ENCODE assay signal across 26 cellular contexts in the genomic region with DNA sequence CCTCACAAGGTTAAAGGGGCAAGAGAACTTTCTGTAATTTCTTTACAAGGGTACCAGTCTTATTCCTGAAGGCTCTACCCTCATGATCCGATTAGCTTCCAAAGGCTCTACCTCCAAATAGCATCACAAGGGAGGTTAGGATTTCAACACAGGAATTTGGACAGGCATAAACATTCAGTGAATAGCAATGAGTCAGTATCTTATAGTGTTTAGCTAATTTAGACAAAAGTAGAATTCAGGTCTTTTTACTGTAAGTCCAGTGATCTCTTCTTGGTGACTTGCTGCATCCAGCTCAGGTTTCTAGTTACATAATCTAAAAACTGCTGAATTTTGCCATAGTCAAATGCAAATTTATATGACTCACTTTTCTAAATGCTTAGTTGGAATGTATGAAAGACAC.
A peak's percentile ranks its signal among the peaks of the same experiment; 100 is the strongest.
DNase-seq lines count a peak whose midpoint lies in the region; ATAC-seq and TF ChIP-seq lines count a peak whose summit lies in the region.
"Had no signal": no experiment of that assay in that cellular context is flagged by ENCODE, and none has a peak within 500 bp of the region (broad histone marks: within the 10 kb centered on the region; RNA-seq: fewer than 3 reads in every experiment).

No MANE protein-coding gene starts in this region.

- H2BK5ac ChIP-seq in mesenchymal stem cell (ENCODE audit: low read depth, low read length, poor library complexity, severe bottlenecking) = no peak overlapping the region

- H3K79me2 ChIP-seq in mammary epithelial cell (ENCODE audit: insufficient read depth, low read length) = no peaks in the 10 kb centered on the region

- in situ Hi-C loops in mammary epithelial cell (cut with MboI; ENCODE audit: low sequenced_read_pairs in 2 of 2) = no loop called here

- no peak overlapping the region for H2BK120ac ChIP-seq in mesenchymal stem cell (ENCODE audit: low read depth, low read length)

- intact Hi-C loops in mammary epithelial cell (cut with micrococcal nuclease) (no loop called here), sciatic nerve (cut with DNase I) (no loop called here)
- intact Hi-C loops in CD4-positive, alpha-beta T cell (cut with DNase I, micrococcal nuclease) = no loop called here

- no peaks in the 10 kb centered on the region for H3K4me1 Mint-ChIP-seq in CD4-positive, alpha-beta T cell (ENCODE audit: low read depth)
- H3K4me1 Mint-ChIP-seq: activated B cell treated with CpG ODN at 0.5 μM for 24 hours; central memory CD8-positive, alpha-beta T cell had no signal

- no peak overlapping the region for H3K4me2 ChIP-seq in mammary epithelial cell (ENCODE audit: insufficient read depth, low read depth, low read length)
- no peak overlapping the region for H3K4me2 ChIP-seq in mesenchymal stem cell (ENCODE audit: low read length, poor library complexity, severe bottlenecking)
- H3K4me2 ChIP-seq: SK-N-SH had no signal

- BruUV-seq in mammary epithelial cell (replicated peaks; lab: Mats Ljungman, UMichigan) = no TSS peak

- H3K9me3 ChIP-seq in mammary epithelial cell (replicated peaks; ENCODE audit: insufficient read depth, low read length) (no peaks in the 10 kb centered on the region), mesenchymal stem cell (ENCODE audit: control insufficient read depth, low read length) (no peaks in the 10 kb centered on the region), right atrium auricular region (no peaks in the 10 kb centered on the region)
- H3K9me3 ChIP-seq in CD4-positive, alpha-beta T cell (ENCODE audit: control insufficient read depth, low read length) = no peaks in the 10 kb centered on the region
- H3K9me3 ChIP-seq: Peyer's patch had no signal

- H3K9me3 Mint-ChIP-seq in CD4-positive, alpha-beta T cell = peaks cover 5% of the 10 kb centered on the region
- H3K9me3 Mint-ChIP-seq in activated naive CD4-positive, alpha-beta T cell treated with anti-CD3 and anti-CD28 coated beads, Interleukin-2, amount 50 U/mL, for 72 hours = peaks cover 0 to 6% of the 10 kb centered on the region in 2 donors
- H3K9me3 Mint-ChIP-seq: central memory CD8-positive, alpha-beta T cell had no signal

- H3K27me3 Mint-ChIP-seq in CD4-positive, alpha-beta T cell = no peaks in the 10 kb centered on the region
- H3K27me3 Mint-ChIP-seq: activated B cell treated with CpG ODN at 0.5 μM for 24 hours; central memory CD8-positive, alpha-beta T cell had no signal

- H2AFZ ChIP-seq in mammary epithelial cell (ENCODE audit: low read depth, low read length) (no peak overlapping the region), mesenchymal stem cell (ENCODE audit: low read depth, low read length) (no peak overlapping the region)

- POLR2A ChIA-PET in CD4-positive, alpha-beta T cell (lab: Charles Lee) = no interaction called here

- H4K91ac ChIP-seq in mesenchymal stem cell (ENCODE audit: low read length) = no peak overlapping the region

- H3K18ac ChIP-seq in mesenchymal stem cell (ENCODE audit: low read depth in 1 of 2, low read length in 2 of 2) = no peak overlapping the region

- H4K20me1 ChIP-seq in mammary epithelial cell (ENCODE audit: insufficient read depth, low read length) = no peaks in the 10 kb centered on the region

- CTCF ChIA-PET in mammary epithelial cell (lab: Charles Lee; ENCODE audit: low non-redundant PET) = no interaction called here
- CTCF ChIA-PET in CD4-positive, alpha-beta T cell (lab: Charles Lee) = no interaction called here

- no peak for ATAC-seq in CD4-positive, alpha-beta T cell (ENCODE audit: poor library complexity)
- no peak for ATAC-seq in sciatic nerve
- ATAC-seq in activated naive CD4-positive, alpha-beta T cell treated with anti-CD3 and anti-CD28 coated beads, Interleukin-2, amount 50 U/mL, for 72 hours = no peak
- ATAC-seq: CD8-positive, alpha-beta T cell; GM12878 had no signal

- TF ChIP-seq CTCF in mammary epithelial cell (conservative IDR thresholded peaks at IDR 0.05 in 1 of 2, IDR thresholded peaks at IDR 0.05 in 1 of 2; ENCODE audit: extremely low read depth in 1 of 2, insufficient read depth in 1 of 2, low read depth in 1 of 2, low read length in 2 of 2) (no peak), right atrium auricular region (IDR thresholded peaks at IDR 0.05) (no peak)
- no peak for TF ChIP-seq CTCF in CD4-positive, alpha-beta T cell (IDR thresholded peaks at IDR 0.05)

- WGBS in mammary epithelial cell (ENCODE audit: low coverage, missing lambda C conversion rate) = 63% methylated on average over 1 of the region's 1 CpG
- WGBS in mesenchymal stem cell = 83% methylated on average over 1 of the region's 1 CpG

- H3K27ac ChIP-seq in mammary epithelial cell (ENCODE audit: insufficient read depth, low read depth, low read length) (no peak overlapping the region), mesenchymal stem cell (ENCODE audit: low read length, poor library complexity, severe bottlenecking) (no peak overlapping the region), right atrium auricular region (no peak overlapping the region)
- no peak overlapping the region for H3K27ac ChIP-seq in CD4-positive, alpha-beta T cell (ENCODE audit: low read depth, low read length)
- H3K27ac ChIP-seq: Peyer's patch had no signal

- H3K36me3 ChIP-seq in mammary epithelial cell (ENCODE audit: insufficient read depth, low read length) = no peaks in the 10 kb centered on the region
- no peaks in the 10 kb centered on the region for H3K36me3 ChIP-seq in mesenchymal stem cell (ENCODE audit: control insufficient read depth in 1 of 2, insufficient read depth in 2 of 2, low read depth in 1 of 2, low read length in 2 of 2)
- no peaks in the 10 kb centered on the region for H3K36me3 ChIP-seq in right atrium auricular region
- H3K36me3 ChIP-seq: Peyer's patch had no signal

- H3K36me3 Mint-ChIP-seq in CD4-positive, alpha-beta T cell (ENCODE audit: low read depth) = no peaks in the 10 kb centered on the region
- H3K36me3 Mint-ChIP-seq in activated naive CD4-positive, alpha-beta T cell treated with anti-CD3 and anti-CD28 coated beads, Interleukin-2, amount 50 U/mL, for 72 hours = peaks cover 0 to 5% of the 10 kb centered on the region in 2 donors
- H3K36me3 Mint-ChIP-seq: CD8-positive, alpha-beta T cell had no signal

- H3K23ac ChIP-seq in mesenchymal stem cell (ENCODE audit: low read length in 2 of 2) = no peak overlapping the region

- no peaks in the 10 kb centered on the region for H3K79me1 ChIP-seq in mesenchymal stem cell (replicated peaks; ENCODE audit: low read length, poor library complexity, severe bottlenecking)

- H3K27ac Mint-ChIP-seq in CD4-positive, alpha-beta T cell = no peak overlapping the region
- H3K27ac Mint-ChIP-seq in activated naive CD4-positive, alpha-beta T cell treated with anti-CD3 and anti-CD28 coated beads, Interleukin-2, amount 50 U/mL, for 72 hours = no peak overlapping the region
- H3K27ac Mint-ChIP-seq: activated B cell treated with CpG ODN at 0.5 μM for 24 hours; CD8-positive, alpha-beta T cell had no signal

- no peak overlapping the region for H2AK5ac ChIP-seq in mesenchymal stem cell (ENCODE audit: low read length, severe bottlenecking)

- peak; percentile 68 for DNase-seq in COLO829 (ENCODE audit: low spot score)
- DNase-seq in M059J (ENCODE audit: low read depth) = peak; percentile 83
- peak; percentile 57 for DNase-seq in mammary epithelial cell
- peak; percentile 36 for DNase-seq in mesenchymal stem cell
- DNase-seq in CD4-positive, alpha-beta T cell = no peak
- DNase-seq in sciatic nerve (ENCODE audit: low spot score) = no peak
- no peak for DNase-seq in right atrium auricular region (ENCODE audit: low spot score)
- DNase-seq in activated naive CD4-positive, alpha-beta T cell treated with anti-CD3 and anti-CD28 coated beads, Interleukin-2, amount 50 U/mL, for 72 hours (ENCODE audit: low spot score in 2 of 2) = no peak
- DNase-seq: activated B cell treated with CpG ODN at 0.5 μM for 24 hours; activated CD4-positive, alpha-beta T cell treated with anti-CD3 and anti-CD28 coated beads, Interleukin-2, amount 50 U/mL, for 4 hours; activated CD8-positive, alpha-beta memory T cell treated with anti-CD3 and anti-CD28 coated beads, Interleukin-2, amount 50 U/mL, for 48 hours; CD8-positive, alpha-beta T cell; DMS53; Karpas-422; kidney; NCI-H1105 treated with DMSO at 0.1 percent for 48 hours; NCI-H2081; NCI-H446; Peyer's patch; SK-N-SH; stimulated activated CD4-positive, alpha-beta T cell treated with anti-CD3 and anti-CD28 coated beads, Interleukin-2, amount 100 ng/mL, for 48 hours; stimulated activated naive CD4-positive, alpha-beta T cell; T1000 had no signal

- no peak overlapping the region for H2BK15ac ChIP-seq in mesenchymal stem cell (ENCODE audit: low read depth, poor library complexity, severe bottlenecking)

- H3K4me3 Mint-ChIP-seq in CD4-positive, alpha-beta T cell = no peak overlapping the region
- H3K4me3 Mint-ChIP-seq: activated B cell treated with CpG ODN at 0.5 μM for 24 hours; CD8-positive, alpha-beta T cell; central memory CD8-positive, alpha-beta T cell had no signal

- H3K4me3 ChIP-seq in mammary epithelial cell (replicated peaks in 1 of 3; ENCODE audit: insufficient read depth in 1 of 3, low read depth in 2 of 3, low read length in 3 of 3) (no peak overlapping the region), mesenchymal stem cell (ENCODE audit: insufficient read depth in 1 of 2, low read depth in 1 of 2, low read length in 2 of 2) (no peak overlapping the region), right atrium auricular region (no peak overlapping the region)
- H3K4me3 ChIP-seq: GM12878, lung, Peyer's patch had no signal

- H3K27me3 ChIP-seq in mammary epithelial cell (ENCODE audit: insufficient read depth, low read length) = no peaks in the 10 kb centered on the region
- no peaks in the 10 kb centered on the region for H3K27me3 ChIP-seq in mesenchymal stem cell (ENCODE audit: control insufficient read depth in 1 of 2, insufficient read depth in 1 of 2, low read length in 2 of 2)
- H3K27me3 ChIP-seq in CD4-positive, alpha-beta T cell (ENCODE audit: control insufficient read depth, insufficient read depth, low read length) = no peaks in the 10 kb centered on the region
- H3K27me3 ChIP-seq in right atrium auricular region = no peaks in the 10 kb centered on the region
- H3K27me3 ChIP-seq: Peyer's patch had no signal

- dilution Hi-C loops in mammary epithelial cell (cut with HindIII; ENCODE audit: low sequenced_read_pairs) = no loop called here

- no peak overlapping the region for H3K4ac ChIP-seq in mesenchymal stem cell (ENCODE audit: low read depth in 1 of 2, low read length in 2 of 2)

- H4K8ac ChIP-seq in mesenchymal stem cell (ENCODE audit: low read length) = no peak overlapping the region

- no peak overlapping the region for H3K14ac ChIP-seq in mesenchymal stem cell (ENCODE audit: low read length in 2 of 2)

- H3K9ac ChIP-seq in mammary epithelial cell (ENCODE audit: insufficient read depth, low read length) (no peak overlapping the region), mesenchymal stem cell (ENCODE audit: low read length) (no peak overlapping the region)
- H3K9ac ChIP-seq: SK-N-SH had no signal

- no peak overlapping the region for H2BK12ac ChIP-seq in mesenchymal stem cell (ENCODE audit: low read length in 2 of 2)

- H3K4me1 ChIP-seq in mammary epithelial cell (ENCODE audit: insufficient read depth, low read length) (no peaks in the 10 kb centered on the region), mesenchymal stem cell (ENCODE audit: control insufficient read depth, insufficient read depth, low read depth, low read length) (no peaks in the 10 kb centered on the region), right atrium auricular region (no peaks in the 10 kb centered on the region)
- H3K4me1 ChIP-seq: Peyer's patch had no signal

Comparison
In these comparisons a context has a peak if more than half of its experiments do, and no peak if none do; other contexts are left out.
1. DNase-seq: peak in COLO829 (single experiment), M059J (single experiment), mammary epithelial cell (single experiment) and mesenchymal stem cell (single experiment); none in CD4-positive, alpha-beta T cell (0 of 10), sciatic nerve (single experiment), right atrium auricular region (single experiment) and activated naive CD4-positive, alpha-beta T cell treated with anti-CD3 and anti-CD28 coated beads, Interleukin-2, amount 50 U/mL, for 72 hours (0 of 2).